ENCODE assay signal across 25 cellular contexts in the genomic region with DNA sequence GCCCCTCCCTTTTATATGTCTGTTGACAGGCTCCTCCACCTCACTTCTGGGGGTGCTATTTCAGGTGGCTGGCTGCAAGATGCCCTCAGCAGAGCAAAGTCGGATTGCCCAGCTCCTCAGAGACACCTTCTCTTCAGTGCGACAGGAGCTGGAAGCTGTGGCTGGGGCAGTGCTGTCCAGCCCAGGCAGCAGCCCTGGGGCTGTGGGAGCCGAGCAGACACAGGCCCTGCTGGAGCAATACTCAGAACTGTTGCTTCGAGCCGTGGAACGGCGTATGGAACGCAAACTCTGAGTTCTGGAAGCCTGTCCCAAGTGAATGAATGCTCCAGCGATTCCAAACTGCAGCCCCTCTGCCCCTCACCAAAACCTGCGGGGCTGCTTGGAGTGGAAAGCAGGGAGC.
"Had no signal": no experiment of that assay in that cellular context is flagged by ENCODE, and none has a peak within 500 bp of the region (broad histone marks: within the 10 kb centered on the region; RNA-seq: fewer than 3 reads in every experiment).

No MANE protein-coding gene starts in this region.

- H3K36me3 Mint-ChIP-seq: WTC11 had no signal

- H3K9me3 ChIP-seq: ascending aorta, breast epithelium, colonic mucosa had no signal

- DNase-seq: activated CD4-positive, alpha-beta memory T cell treated with anti-CD3 and anti-CD28 coated beads, Interleukin-2, amount 10 ng/mL, durations not matched to agents 7 days and 5 days; activated CD4-positive, alpha-beta T cell treated with anti-CD3 and anti-CD28 coated beads for 1 hour; activated CD4-positive, alpha-beta T cell treated with anti-CD3 and anti-CD28 coated beads for 4 hours; activated CD4-positive, alpha-beta T cell treated with anti-CD3 and anti-CD28 coated beads, Interleukin-2, amount 10 ng/mL, durations not matched to agents 7 days and 5 days; activated CD4-positive, alpha-beta T cell treated with anti-CD3 and anti-CD28 coated beads, Interleukin-2, amount 50 U/mL, for 4 hours; activated CD8-positive, alpha-beta memory T cell treated with anti-CD3 and anti-CD28 coated beads, Interleukin-2, amount 50 U/mL, for 48 hours; activated gamma-delta T cell; activated naive CD4-positive, alpha-beta T cell; activated naive CD4-positive, alpha-beta T cell treated with anti-CD3 and anti-CD28 coated beads, Interleukin-2, amount 10 ng/mL, durations not matched to agents 7 days and 5 days; activated naive CD8-positive, alpha-beta T cell treated with anti-CD3 and anti-CD28 coated beads, Interleukin-2, amount 10 ng/mL, durations not matched to agents 7 days and 5 days; activated T-cell treated with anti-CD3 and anti-CD28 coated beads for 4 hours; activated T-cell treated with anti-CD3 and anti-CD28 coated beads, Interleukin-2, amount 50 U/mL, for 24 hours; activated T-cell treated with anti-CD3 and anti-CD28 coated beads, Interleukin-2, amount 50 U/mL, for 72 hours; central memory CD4-positive, alpha-beta T cell; cerebellar nuclear complex; colonic mucosa; effector CD8-positive, alpha-beta T cell; T-helper 2 cell had no signal

- H3K27me3 ChIP-seq: ascending aorta, breast epithelium, cardiac muscle cell, colonic mucosa had no signal

- H3K27ac ChIP-seq: ascending aorta, breast epithelium, colonic mucosa, epithelial cell of prostate, VCaP had no signal

- H3K27me3 Mint-ChIP-seq: activated CD4-positive, alpha-beta T cell treated with anti-CD3 and anti-CD28 coated beads, Interleukin-2, amount 10 ng/mL, durations not matched to agents 7 days and 5 days; activated naive CD8-positive, alpha-beta T cell treated with anti-CD3 and anti-CD28 coated beads, Interleukin-2, amount 10 ng/mL, durations not matched to agents 7 days and 5 days; activated T-cell treated with anti-CD3 and anti-CD28 coated beads, Interleukin-2, amount 50 U/mL, for 24 hours had no signal

- H3K27ac Mint-ChIP-seq: activated CD4-positive, alpha-beta memory T cell treated with anti-CD3 and anti-CD28 coated beads, Interleukin-2, amount 10 ng/mL, durations not matched to agents 7 days and 5 days; activated CD4-positive, alpha-beta T cell treated with anti-CD3 and anti-CD28 coated beads, Interleukin-2, amount 10 ng/mL, durations not matched to agents 7 days and 5 days; activated naive CD4-positive, alpha-beta T cell treated with anti-CD3 and anti-CD28 coated beads, Interleukin-2, amount 10 ng/mL, durations not matched to agents 7 days and 5 days; activated naive CD4-positive, alpha-beta T cell treated with anti-CD3 and anti-CD28 coated beads, Interleukin-2, amount 50 U/mL, for 72 hours; activated naive CD8-positive, alpha-beta T cell treated with anti-CD3 and anti-CD28 coated beads, Interleukin-2, amount 10 ng/mL, durations not matched to agents 7 days and 5 days; activated T-cell treated with anti-CD3 and anti-CD28 coated beads, Interleukin-2, amount 50 U/mL, for 24 hours; activated T-cell treated with anti-CD3 and anti-CD28 coated beads, Interleukin-2, amount 50 U/mL, for 72 hours; WTC11 had no signal

- H3K4me3 ChIP-seq: ascending aorta, breast epithelium, cardiac muscle cell, colonic mucosa had no signal

- H3K9me3 Mint-ChIP-seq: activated CD4-positive, alpha-beta memory T cell treated with anti-CD3 and anti-CD28 coated beads, Interleukin-2, amount 10 ng/mL, durations not matched to agents 7 days and 5 days; activated CD4-positive, alpha-beta T cell treated with anti-CD3 and anti-CD28 coated beads, Interleukin-2, amount 10 ng/mL, durations not matched to agents 7 days and 5 days; activated naive CD4-positive, alpha-beta T cell treated with anti-CD3 and anti-CD28 coated beads, Interleukin-2, amount 10 ng/mL, durations not matched to agents 7 days and 5 days; activated naive CD4-positive, alpha-beta T cell treated with anti-CD3 and anti-CD28 coated beads, Interleukin-2, amount 50 U/mL, for 72 hours; activated naive CD8-positive, alpha-beta T cell treated with anti-CD3 and anti-CD28 coated beads, Interleukin-2, amount 10 ng/mL, durations not matched to agents 7 days and 5 days; activated T-cell treated with anti-CD3 and anti-CD28 coated beads, Interleukin-2, amount 50 U/mL, for 24 hours; activated T-cell treated with anti-CD3 and anti-CD28 coated beads, Interleukin-2, amount 50 U/mL, for 72 hours; WTC11 had no signal

- H3K4me3 Mint-ChIP-seq: activated CD4-positive, alpha-beta memory T cell treated with anti-CD3 and anti-CD28 coated beads, Interleukin-2, amount 10 ng/mL, durations not matched to agents 7 days and 5 days; activated CD4-positive, alpha-beta T cell treated with anti-CD3 and anti-CD28 coated beads, Interleukin-2, amount 10 ng/mL, durations not matched to agents 7 days and 5 days; activated naive CD4-positive, alpha-beta T cell treated with anti-CD3 and anti-CD28 coated beads, Interleukin-2, amount 10 ng/mL, durations not matched to agents 7 days and 5 days; activated naive CD8-positive, alpha-beta T cell treated with anti-CD3 and anti-CD28 coated beads, Interleukin-2, amount 10 ng/mL, durations not matched to agents 7 days and 5 days; activated T-cell treated with anti-CD3 and anti-CD28 coated beads, Interleukin-2, amount 50 U/mL, for 24 hours; activated T-cell treated with anti-CD3 and anti-CD28 coated beads, Interleukin-2, amount 50 U/mL, for 72 hours; WTC11 had no signal

- ATAC-seq: activated naive CD4-positive, alpha-beta T cell treated with anti-CD3 and anti-CD28 coated beads, Interleukin-2, amount 50 U/mL, for 72 hours; activated T-cell treated with anti-CD3 and anti-CD28 coated beads, Interleukin-2, amount 50 U/mL, for 72 hours; WTC11 had no signal

- H3K36me3 ChIP-seq: breast epithelium, colonic mucosa had no signal

- H3K4me1 ChIP-seq: breast epithelium had no signal
